1 cellular context compared by ENCODE assay signal in genomic region chr19:40739871-40740703, GRCh38.
TF ChIP-seq lines count a peak whose summit lies in the region.

No MANE protein-coding gene starts in this region.

TF ChIP-seq in endothelial cell of umbilical vein, 7 proteins besides CTCF, POLR2A, EP300 and RAD21:
- no peak for TF ChIP-seq POLR2AphosphoS5 (IDR thresholded peaks at IDR 0.05; ENCODE audit: insufficient read depth, low read depth, low read length)
- TF ChIP-seq GATA2 (IDR thresholded peaks at IDR 0.05; ENCODE audit: insufficient read depth, insufficient read length, low read depth, low read length): no peak
- TF ChIP-seq MYC (IDR thresholded peaks at IDR 0.05; ENCODE audit: low read depth, low read length): no peak
- no peak for TF ChIP-seq JUN (IDR thresholded peaks at IDR 0.05; ENCODE audit: borderline replicate concordance, insufficient read depth, insufficient read length, low read depth)
- no peak for TF ChIP-seq MAX (IDR thresholded peaks at IDR 0.05; ENCODE audit: insufficient read depth, insufficient read length)
- no peak for TF ChIP-seq FOS (IDR thresholded peaks at IDR 0.05; ENCODE audit: borderline replicate concordance, insufficient read depth, low read length)
- no peak for TF ChIP-seq EZH2 (IDR thresholded peaks at IDR 0.05; ENCODE audit: borderline replicate concordance, low read depth, low read length, severe bottlenecking)
